31 cellular contexts compared by ENCODE assay signal in the genomic region with DNA sequence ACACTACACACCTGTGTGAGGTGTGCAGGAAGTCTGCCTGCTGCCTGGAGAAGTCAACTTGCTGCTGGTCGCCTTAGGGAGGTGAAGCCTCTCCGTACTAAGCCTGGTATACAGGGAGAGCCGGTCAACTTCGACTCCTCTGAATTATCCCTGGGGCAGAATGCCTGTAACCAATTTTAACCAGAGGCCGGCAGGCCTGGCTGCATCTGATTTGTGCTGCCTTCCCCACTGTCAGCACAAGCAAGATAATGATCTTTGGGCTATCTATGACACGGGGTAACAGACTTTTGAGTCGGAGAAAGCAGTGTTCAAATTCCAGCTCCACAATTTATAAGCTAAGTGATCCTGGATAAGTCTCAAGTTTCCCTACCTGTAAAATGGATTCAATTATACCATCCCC.
"Had no signal": no experiment of that assay in that cellular context is flagged by ENCODE, and none has a peak within 500 bp of the region (broad histone marks: within the 10 kb centered on the region; RNA-seq: fewer than 3 reads in every experiment).

No MANE protein-coding gene starts in this region.

- H3K4me3 Mint-ChIP-seq: activated CD4-positive, alpha-beta memory T cell treated with anti-CD3 and anti-CD28 coated beads for 36 hours; activated CD4-positive, alpha-beta T cell treated with anti-CD3 and anti-CD28 coated beads for 36 hours; activated CD4-positive, alpha-beta T cell treated with anti-CD3 and anti-CD28 coated beads, Interleukin-2, amount 10 ng/mL, durations not matched to agents 24 days and 14 days; activated CD8-positive, alpha-beta memory T cell treated with anti-CD3 and anti-CD28 coated beads, Interleukin-2, amount 10 ng/mL, durations not matched to agents 7 days and 5 days; activated CD8-positive, alpha-beta T cell treated with anti-CD3 and anti-CD28 coated beads, Interleukin-2, amount 10 ng/mL, durations not matched to agents 7 days and 5 days; activated naive CD4-positive, alpha-beta T cell treated with anti-CD3 and anti-CD28 coated beads for 36 hours; activated naive CD4-positive, alpha-beta T cell treated with anti-CD3 and anti-CD28 coated beads, Interleukin-2, amount 50 U/mL, for 24 hours; activated naive CD8-positive, alpha-beta T cell treated with anti-CD3 and anti-CD28 coated beads for 36 hours; activated naive CD8-positive, alpha-beta T cell treated with anti-CD3 and anti-CD28 coated beads, Interleukin-2, amount 50 U/mL, for 24 hours; activated T-helper 1 cell treated with anti-CD3 and anti-CD28 coated beads, Interleukin-12 subunit alpha, Interleukin-12 subunit beta, Interleukin-2, Interleukin-4 antibody, amounts not matched to agents 30 ng/mL and 10 ng/mL and 1 ng/mL, durations not matched to agents 14 hours and 24 hours and 36 hours; effector memory CD8-positive, alpha-beta T cell had no signal

- H3K9me3 ChIP-seq: adrenal gland, body of pancreas, esophagus muscularis mucosa, gastrocnemius medialis had no signal

- H3K36me3 ChIP-seq: adrenal gland, esophagus muscularis mucosa, gastrocnemius medialis had no signal

- ATAC-seq: activated CD4-positive, alpha-beta T cell treated with anti-CD3 and anti-CD28 coated beads for 36 hours; activated CD8-positive, alpha-beta memory T cell treated with anti-CD3 and anti-CD28 coated beads, Interleukin-2, amount 10 ng/mL, durations not matched to agents 7 days and 5 days; activated CD8-positive, alpha-beta T cell treated with anti-CD3 and anti-CD28 coated beads, Interleukin-2, amount 10 ng/mL, durations not matched to agents 7 days and 5 days; body of pancreas; effector memory CD8-positive, alpha-beta T cell; foreskin keratinocyte; gastrocnemius medialis had no signal

- H3K4me3 ChIP-seq: adrenal gland, body of pancreas, esophagus muscularis mucosa, gastrocnemius medialis had no signal

- H3K27ac Mint-ChIP-seq: activated CD4-positive, alpha-beta memory T cell treated with anti-CD3 and anti-CD28 coated beads for 36 hours; activated CD4-positive, alpha-beta T cell treated with anti-CD3 and anti-CD28 coated beads for 36 hours; activated CD4-positive, alpha-beta T cell treated with anti-CD3 and anti-CD28 coated beads, Interleukin-2, amount 10 ng/mL, durations not matched to agents 24 days and 14 days; activated CD8-positive, alpha-beta memory T cell treated with anti-CD3 and anti-CD28 coated beads, Interleukin-2, amount 10 ng/mL, durations not matched to agents 7 days and 5 days; activated CD8-positive, alpha-beta T cell treated with anti-CD3 and anti-CD28 coated beads, Interleukin-2, amount 10 ng/mL, durations not matched to agents 7 days and 5 days; activated naive CD4-positive, alpha-beta T cell treated with anti-CD3 and anti-CD28 coated beads for 36 hours; activated naive CD4-positive, alpha-beta T cell treated with anti-CD3 and anti-CD28 coated beads, Interleukin-2, amount 50 U/mL, for 24 hours; activated naive CD8-positive, alpha-beta T cell treated with anti-CD3 and anti-CD28 coated beads for 36 hours; activated naive CD8-positive, alpha-beta T cell treated with anti-CD3 and anti-CD28 coated beads, Interleukin-2, amount 50 U/mL, for 24 hours; activated T-helper 2 cell treated with anti-CD3 and anti-CD28 coated beads, Interferon-gamma antibody, Interleukin-2, Interleukin-4, amounts not matched to agents 10 μg/mL and 5 μg/mL and 100 μg/mL, durations not matched to agents 14 hours and 24 hours and 36 hours; effector memory CD8-positive, alpha-beta T cell had no signal

- H3K9me3 Mint-ChIP-seq: activated CD4-positive, alpha-beta memory T cell treated with anti-CD3 and anti-CD28 coated beads for 36 hours; activated CD4-positive, alpha-beta T cell treated with anti-CD3 and anti-CD28 coated beads, Interleukin-2, amount 10 ng/mL, durations not matched to agents 24 days and 14 days; activated naive CD4-positive, alpha-beta T cell treated with anti-CD3 and anti-CD28 coated beads for 36 hours; activated naive CD4-positive, alpha-beta T cell treated with anti-CD3 and anti-CD28 coated beads, Interleukin-2, amount 50 U/mL, for 24 hours; activated naive CD8-positive, alpha-beta T cell treated with anti-CD3 and anti-CD28 coated beads for 36 hours; activated naive CD8-positive, alpha-beta T cell treated with anti-CD3 and anti-CD28 coated beads, Interleukin-2, amount 50 U/mL, for 24 hours; activated T-helper 1 cell treated with anti-CD3 and anti-CD28 coated beads, Interleukin-12 subunit alpha, Interleukin-12 subunit beta, Interleukin-2, Interleukin-4 antibody, amounts not matched to agents 30 ng/mL and 10 ng/mL and 1 ng/mL, durations not matched to agents 14 hours and 24 hours and 36 hours; activated T-helper 2 cell treated with anti-CD3 and anti-CD28 coated beads, Interferon-gamma antibody, Interleukin-2, Interleukin-4, amounts not matched to agents 10 μg/mL and 5 μg/mL and 100 μg/mL, durations not matched to agents 14 hours and 24 hours and 36 hours; effector memory CD8-positive, alpha-beta T cell had no signal

- H3K27me3 ChIP-seq: adrenal gland, body of pancreas, esophagus muscularis mucosa, gastrocnemius medialis had no signal

- H3K4me1 Mint-ChIP-seq: activated CD4-positive, alpha-beta T cell treated with anti-CD3 and anti-CD28 coated beads for 36 hours; activated CD4-positive, alpha-beta T cell treated with anti-CD3 and anti-CD28 coated beads, Interleukin-2, amount 10 ng/mL, durations not matched to agents 24 days and 14 days; activated CD8-positive, alpha-beta memory T cell treated with anti-CD3 and anti-CD28 coated beads, Interleukin-2, amount 10 ng/mL, durations not matched to agents 7 days and 5 days; activated naive CD4-positive, alpha-beta T cell treated with anti-CD3 and anti-CD28 coated beads, Interleukin-2, amount 50 U/mL, for 24 hours; activated naive CD8-positive, alpha-beta T cell treated with anti-CD3 and anti-CD28 coated beads for 36 hours had no signal

- H3K4me1 ChIP-seq: adrenal gland, body of pancreas, esophagus muscularis mucosa, foreskin keratinocyte, gastrocnemius medialis had no signal

- DNase-seq: activated CD4-positive, alpha-beta memory T cell treated with anti-CD3 and anti-CD28 coated beads for 36 hours; activated CD4-positive, alpha-beta T cell treated with anti-CD3 and anti-CD28 coated beads for 36 hours; activated CD4-positive, alpha-beta T cell treated with anti-CD3 and anti-CD28 coated beads, Interleukin-2, amount 10 ng/mL, durations not matched to agents 24 days and 14 days; activated CD4-positive, CD25-positive, alpha-beta regulatory T cell; activated CD4-positive, CD25-positive, alpha-beta regulatory T cell treated with anti-CD3 and anti-CD28 coated beads, Interleukin-2, amount 50 U/mL, for 72 hours; activated CD8-positive, alpha-beta memory T cell treated with anti-CD3 and anti-CD28 coated beads, Interleukin-2, amount 10 ng/mL, durations not matched to agents 7 days and 5 days; activated CD8-positive, alpha-beta memory T cell treated with anti-CD3 and anti-CD28 coated beads, Interleukin-2, amount 50 U/mL, for 4 hours; activated CD8-positive, alpha-beta T cell treated with anti-CD3 and anti-CD28 coated beads, Interleukin-2, amount 10 ng/mL, durations not matched to agents 7 days and 5 days; activated effector memory CD4-positive, alpha-beta T cell treated with anti-CD3 and anti-CD28 coated beads, Interleukin-2, amount 50 U/mL, for 16 hours; activated naive CD4-positive, alpha-beta T cell treated with anti-CD3 and anti-CD28 coated beads for 36 hours; activated naive CD8-positive, alpha-beta T cell treated with anti-CD3 and anti-CD28 coated beads for 36 hours; activated naive CD8-positive, alpha-beta T cell treated with anti-CD3 and anti-CD28 coated beads, Interleukin-2, amount 50 U/mL, for 24 hours; activated T-cell treated with anti-CD3 and anti-CD28 coated beads, Interleukin-2, amount 50 U/mL, for 1 hour; activated T-cell treated with anti-CD3 and anti-CD28 coated beads, Interleukin-2, amount 50 U/mL, for 48 hours; adrenal gland; amygdala; aorta; body of pancreas; caudate nucleus; cortex of kidney; dermis blood vessel endothelial cell; effector CD4-positive, alpha-beta T cell; effector memory CD8-positive, alpha-beta T cell; erythroblast; foreskin keratinocyte; gastrocnemius medialis; T-helper 2 cell had no signal

- H3K36me3 Mint-ChIP-seq: activated CD4-positive, alpha-beta memory T cell treated with anti-CD3 and anti-CD28 coated beads for 36 hours; activated CD8-positive, alpha-beta memory T cell treated with anti-CD3 and anti-CD28 coated beads, Interleukin-2, amount 10 ng/mL, durations not matched to agents 7 days and 5 days; activated naive CD4-positive, alpha-beta T cell treated with anti-CD3 and anti-CD28 coated beads, Interleukin-2, amount 50 U/mL, for 24 hours; activated naive CD8-positive, alpha-beta T cell treated with anti-CD3 and anti-CD28 coated beads for 36 hours had no signal

- H3K27ac ChIP-seq: adrenal gland, body of pancreas, esophagus muscularis mucosa, foreskin keratinocyte, gastrocnemius medialis had no signal

- H3K27me3 Mint-ChIP-seq: activated naive CD8-positive, alpha-beta T cell treated with anti-CD3 and anti-CD28 coated beads for 36 hours had no signal
